Comparison of ENCODE assay signal across 8 cellular contexts in the genomic region with DNA sequence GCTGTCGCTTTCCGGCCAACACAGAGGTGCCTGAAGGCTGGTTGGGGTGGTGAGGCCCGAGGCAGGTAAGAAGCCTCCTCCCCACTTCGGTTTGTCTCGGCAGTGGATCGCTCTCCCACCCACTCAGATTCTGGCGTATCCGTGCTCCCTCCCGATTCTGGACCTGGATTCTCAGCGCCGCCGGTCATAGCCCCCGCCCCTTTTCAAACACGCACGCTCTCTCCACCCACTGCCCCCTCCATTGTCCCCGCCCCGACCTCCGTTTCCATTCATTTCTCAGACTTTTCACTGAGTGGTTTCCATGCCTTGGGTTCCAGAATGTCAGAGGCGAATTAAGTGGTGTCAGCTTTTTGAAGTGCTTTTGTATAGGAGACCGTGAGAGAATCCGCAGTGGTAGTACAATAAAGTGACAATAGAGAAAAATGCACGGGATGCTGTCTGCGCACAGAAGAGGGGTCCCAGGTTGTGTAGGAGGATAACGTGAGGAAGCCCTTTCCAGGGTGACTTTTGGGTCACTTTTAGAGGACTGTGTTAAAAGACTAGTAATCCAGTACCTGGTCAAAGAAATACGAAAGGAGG. TPM values are rescaled to one million over a fixed set of nuclear protein-coding genes. Genes with fewer than 3 reads are reported as not detected.
DNase-seq lines count a peak whose midpoint lies in the region; ATAC-seq, FAIRE-seq and TF ChIP-seq lines count a peak whose summit lies in the region.

Gene SENP8, plus strand, starts transcription at position 4 of the 579 bp plus-strand sequence. CDS start 21,221 bp downstream, outside the sequence.

- peaks cover 18% of the 10 kb centered on the region for H3K4me1 ChIP-seq in CD8-positive, alpha-beta T cell (ENCODE audit: insufficient read depth, low read length)
- peaks cover 10% of the 10 kb centered on the region for H3K4me1 ChIP-seq in HUES48 (ENCODE audit: control insufficient read depth, insufficient read depth, low read length)
- peaks cover 0 to 4% of the 10 kb centered on the region in 2 donors for H3K4me1 ChIP-seq in small intestine (ENCODE audit: control insufficient read depth in 2 of 2, insufficient read depth in 1 of 2, low read depth in 1 of 2, low read length in 1 of 2)

- no peaks in the 10 kb centered on the region for H3K9me3 Mint-ChIP-seq in CD8-positive, alpha-beta T cell
- H3K9me3 Mint-ChIP-seq in activated naive CD8-positive, alpha-beta T cell treated with anti-CD3 and anti-CD28 coated beads, Interleukin-2, amount 10 ng/mL, durations not matched to agents 7 days and 5 days: no peaks in the 10 kb centered on the region

- H3K4me3 Mint-ChIP-seq in CD8-positive, alpha-beta T cell: peak within 1 kb of the TSS; percentile 99
- peak within 1 kb of the TSS; percentile 88 for H3K4me3 Mint-ChIP-seq in activated naive CD8-positive, alpha-beta T cell treated with anti-CD3 and anti-CD28 coated beads, Interleukin-2, amount 10 ng/mL, durations not matched to agents 7 days and 5 days

- peak; percentile 47 for ATAC-seq in CD8-positive, alpha-beta T cell
- peak; percentile 40 for ATAC-seq in activated naive CD8-positive, alpha-beta T cell treated with anti-CD3 and anti-CD28 coated beads, Interleukin-2, amount 10 ng/mL, durations not matched to agents 7 days and 5 days (ENCODE audit: low read depth)

- no peak for FAIRE-seq in GM19239 (lab: Jason Lieb, UNC)
- no peak for FAIRE-seq in small intestine (lab: Jason Lieb, UNC)

- peak within 1 kb of the TSS; percentile 93 for H3K4me3 ChIP-seq in CD8-positive, alpha-beta T cell (ENCODE audit: low read depth, low read length)
- peak within 1 kb of the TSS; percentile 98 for H3K4me3 ChIP-seq in HUES48 (ENCODE audit: low read depth, low read length)
- peak within 1 kb of the TSS; percentile 84 to 90 for H3K4me3 ChIP-seq in small intestine (ENCODE audit: low read depth in 1 of 2, low read length in 2 of 2)

- no peak for TF ChIP-seq CTCF in CD8-positive, alpha-beta T cell (IDR thresholded peaks at IDR 0.05)

- H3K27ac ChIP-seq in CD8-positive, alpha-beta T cell (ENCODE audit: low read depth, low read length): peak within 1 kb of the TSS; percentile 97
- H3K27ac ChIP-seq in HUES48 (ENCODE audit: low read depth, low read length) (peak within 1 kb of the TSS; percentile 98), small intestine (ENCODE audit: low read depth in 1 of 2, low read length in 1 of 2) (peak within 1 kb of the TSS; percentile 85 to 100)

- no peaks in the 10 kb centered on the region for H3K9me3 ChIP-seq in CD8-positive, alpha-beta T cell (ENCODE audit: low read length)
- H3K9me3 ChIP-seq in HUES48 (ENCODE audit: control insufficient read depth, insufficient read depth, low read length) (no peaks in the 10 kb centered on the region), small intestine (ENCODE audit: control insufficient read depth, low read depth) (no peaks in the 10 kb centered on the region)

- no peaks in the 10 kb centered on the region for H3K27me3 ChIP-seq in CD8-positive, alpha-beta T cell (ENCODE audit: insufficient read depth, low read length)
- H3K27me3 ChIP-seq in HUES48 (ENCODE audit: control insufficient read depth, insufficient read depth, low read length) (no peaks in the 10 kb centered on the region), small intestine (ENCODE audit: control insufficient read depth in 2 of 2, insufficient read depth in 2 of 2, low read length in 2 of 2) (no peaks in the 10 kb centered on the region)

- H3K9ac ChIP-seq in HUES48 (ENCODE audit: low read depth, low read length): peak within 1 kb of the TSS; percentile 92

- no peaks in the 10 kb centered on the region for H3K27me3 Mint-ChIP-seq in CD8-positive, alpha-beta T cell (ENCODE audit: low read depth)
- peaks cover 4% of the 10 kb centered on the region for H3K27me3 Mint-ChIP-seq in activated naive CD8-positive, alpha-beta T cell treated with anti-CD3 and anti-CD28 coated beads, Interleukin-2, amount 10 ng/mL, durations not matched to agents 7 days and 5 days

- 0 to 1% (median 1%) methylated on average over 25 of the region's 25 CpGs for WGBS in small intestine, 3 donors

- no peaks in the 10 kb centered on the region for H3K36me3 ChIP-seq in CD8-positive, alpha-beta T cell (ENCODE audit: insufficient read depth, low read length)
- H3K36me3 ChIP-seq in HUES48 (ENCODE audit: control insufficient read depth, insufficient read depth, low read length) (no peaks in the 10 kb centered on the region), small intestine (ENCODE audit: control insufficient read depth in 2 of 2, insufficient read depth in 2 of 2, low read length in 2 of 2) (no peaks in the 10 kb centered on the region)

- intact Hi-C loops in CD8-positive, alpha-beta T cell (cut with DNase I, micrococcal nuclease): loop anchor here (1.0 to 10.0 kb wide), 12 partner anchors 110 to 1876 kb away; partner anchors contain the start of genes NEO1 (in 2 of the 2), NPTN (in 2 of the 2), PARP6 (in 2 of the 2) and ADPGK (in 1 of the 2)

- POLR2A ChIA-PET in CD8-positive, alpha-beta T cell (lab: Charles Lee): interaction anchor here (0.6 to 0.9 kb wide), 3 partner anchors 26 to 150 kb away, joined by 3 read pairs; no protein-coding TSS in a partner anchor
- POLR2A ChIA-PET in activated naive CD8-positive, alpha-beta T cell treated with anti-CD3 and anti-CD28 coated beads, Interleukin-2, amount 10 ng/mL, durations not matched to agents 7 days and 5 days (lab: Charles Lee): interaction anchor here (0.6 to 1.5 kb wide), 5 partner anchors 9 to 344 kb away, joined by 3 to 4 read pairs (median 3); no protein-coding TSS in a partner anchor

- H3K27ac Mint-ChIP-seq in CD8-positive, alpha-beta T cell: peak within 1 kb of the TSS; percentile 99
- H3K27ac Mint-ChIP-seq in activated naive CD8-positive, alpha-beta T cell treated with anti-CD3 and anti-CD28 coated beads, Interleukin-2, amount 10 ng/mL, durations not matched to agents 7 days and 5 days: peak within 1 kb of the TSS; percentile 92

- H3K36me3 Mint-ChIP-seq in CD8-positive, alpha-beta T cell: peaks cover 10% of the 10 kb centered on the region
- no peaks in the 10 kb centered on the region for H3K36me3 Mint-ChIP-seq in activated naive CD8-positive, alpha-beta T cell treated with anti-CD3 and anti-CD28 coated beads, Interleukin-2, amount 10 ng/mL, durations not matched to agents 7 days and 5 days

- H3K4me1 Mint-ChIP-seq in CD8-positive, alpha-beta T cell (ENCODE audit: low read depth): peaks cover 39% of the 10 kb centered on the region
- peaks cover 25% of the 10 kb centered on the region for H3K4me1 Mint-ChIP-seq in activated naive CD8-positive, alpha-beta T cell treated with anti-CD3 and anti-CD28 coated beads, Interleukin-2, amount 10 ng/mL, durations not matched to agents 7 days and 5 days

- CTCF ChIA-PET in CD8-positive, alpha-beta T cell (lab: Charles Lee): no interaction called here

- DNase-seq in CD8-positive, alpha-beta T cell: no peak
- DNase-seq in GM19239 (ENCODE audit: insufficient read length, low spot score) (peak; percentile 26), hepatic stellate cell (ENCODE audit: low spot score) (peak; percentile 80), small intestine (no peak), NCI-H2029 treated with DMSO at 0.1 percent for 48 hours (lab: John Stamatoyannopoulos, UW) (no peak), kidney glomerular epithelial cell (lab: John Stamatoyannopoulos, UW) (no peak)
- no peak for DNase-seq in activated naive CD8-positive, alpha-beta T cell treated with anti-CD3 and anti-CD28 coated beads, Interleukin-2, amount 10 ng/mL, durations not matched to agents 7 days and 5 days

RNA-seq across cellular contexts. Expression of gene SENP8, which starts in this region (rescaled TPM):
- total RNA-seq in CD8-positive, alpha-beta T cell: under 1 TPM in 1 of 2 experiments, not detected in 1; 0.22 TPM
- total RNA-seq in activated naive CD8-positive, alpha-beta T cell treated with anti-CD3 and anti-CD28 coated beads, Interleukin-2, amount 10 ng/mL, durations not matched to agents 7 days and 5 days: 1 to 10 TPM; 1.2 to 1.3 TPM
- 1 to 10 TPM in 1 of 3 donors, under 1 TPM in 2; 0.81 to 1.9 (median 0.89) TPM for polyA plus RNA-seq in small intestine

Comparison
In these comparisons a context has a peak if more than half of its experiments do, and no peak if none do; other contexts are left out.
1. Peak in ATAC-seq, H3K4me3 ChIP-seq and H3K27ac ChIP-seq in CD8-positive, alpha-beta T cell; RNA of the gene not detected or under 1 TPM.
2. DNase-seq: peak in GM19239 (single experiment) and hepatic stellate cell (single experiment); none in CD8-positive, alpha-beta T cell (0 of 7), activated naive CD8-positive, alpha-beta T cell treated with anti-CD3 and anti-CD28 coated beads, Interleukin-2, amount 10 ng/mL, durations not matched to agents 7 days and 5 days (single experiment), small intestine (single experiment), NCI-H2029 treated with DMSO at 0.1 percent for 48 hours (single experiment) and kidney glomerular epithelial cell (single experiment).
3. Peak in every context shown above with its lines, with median percentiles within 50 percentile points of each other: H3K27ac ChIP-seq and H3K4me3 ChIP-seq.